2 cellular contexts compared by ENCODE assay signal in genomic region chr3:171981271-171981605, GRCh38.
TF ChIP-seq lines count a peak whose summit lies in the region.

No MANE protein-coding gene starts in this region.

TF ChIP-seq in IMR-90, 13 proteins besides CTCF, POLR2A, EP300 and RAD21 (continued from another document):
- TF ChIP-seq ELK1 (IDR thresholded peaks at IDR 0.05; ENCODE audit: borderline replicate concordance, low read depth, low read length), result no peak
- TF ChIP-seq FOS (IDR thresholded peaks at IDR 0.05; ENCODE audit: low read depth, low read length), result no peak
TF ChIP-seq in IMR-90: peak in this region for 0.

TF ChIP-seq in GM23338, 12 proteins besides CTCF, POLR2A, EP300 and RAD21 (continued from another document):
- no peak for TF ChIP-seq EZH2 (IDR thresholded peaks at IDR 0.05; ENCODE audit: low read depth, unreplicated experiment)
- TF ChIP-seq, protein P1, sequence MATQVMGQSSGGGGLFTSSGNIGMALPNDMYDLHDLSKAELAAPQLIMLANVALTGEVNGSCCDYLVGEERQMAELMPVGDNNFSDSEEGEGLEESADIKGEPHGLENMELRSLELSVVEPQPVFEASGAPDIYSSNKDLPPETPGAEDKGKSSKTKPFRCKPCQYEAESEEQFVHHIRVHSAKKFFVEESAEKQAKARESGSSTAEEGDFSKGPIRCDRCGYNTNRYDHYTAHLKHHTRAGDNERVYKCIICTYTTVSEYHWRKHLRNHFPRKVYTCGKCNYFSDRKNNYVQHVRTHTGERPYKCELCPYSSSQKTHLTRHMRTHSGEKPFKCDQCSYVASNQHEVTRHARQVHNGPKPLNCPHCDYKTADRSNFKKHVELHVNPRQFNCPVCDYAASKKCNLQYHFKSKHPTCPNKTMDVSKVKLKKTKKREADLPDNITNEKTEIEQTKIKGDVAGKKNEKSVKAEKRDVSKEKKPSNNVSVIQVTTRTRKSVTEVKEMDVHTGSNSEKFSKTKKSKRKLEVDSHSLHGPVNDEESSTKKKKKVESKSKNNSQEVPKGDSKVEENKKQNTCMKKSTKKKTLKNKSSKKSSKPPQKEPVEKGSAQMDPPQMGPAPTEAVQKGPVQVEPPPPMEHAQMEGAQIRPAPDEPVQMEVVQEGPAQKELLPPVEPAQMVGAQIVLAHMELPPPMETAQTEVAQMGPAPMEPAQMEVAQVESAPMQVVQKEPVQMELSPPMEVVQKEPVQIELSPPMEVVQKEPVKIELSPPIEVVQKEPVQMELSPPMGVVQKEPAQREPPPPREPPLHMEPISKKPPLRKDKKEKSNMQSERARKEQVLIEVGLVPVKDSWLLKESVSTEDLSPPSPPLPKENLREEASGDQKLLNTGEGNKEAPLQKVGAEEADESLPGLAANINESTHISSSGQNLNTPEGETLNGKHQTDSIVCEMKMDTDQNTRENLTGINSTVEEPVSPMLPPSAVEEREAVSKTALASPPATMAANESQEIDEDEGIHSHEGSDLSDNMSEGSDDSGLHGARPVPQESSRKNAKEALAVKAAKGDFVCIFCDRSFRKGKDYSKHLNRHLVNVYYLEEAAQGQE (IDR thresholded peaks at IDR 0.05; ENCODE audit: unreplicated experiment), result no peak
- TF ChIP-seq NANOG (IDR thresholded peaks at IDR 0.05; ENCODE audit: borderline replicate concordance), result no peak
